1 cellular context compared by ENCODE assay signal in genomic region chr5:143629871-143630658, GRCh38.
TF ChIP-seq lines count a peak whose summit lies in the region.

No MANE protein-coding gene starts in this region.

TF ChIP-seq in A549, 52 proteins besides CTCF, POLR2A, EP300 and RAD21 (continued from another document):
- TF ChIP-seq USF2 (IDR thresholded peaks at IDR 0.05) (no peak), SREBF2 (IDR thresholded peaks at IDR 0.05) (no peak), RNF2 (IDR thresholded peaks at IDR 0.05; ENCODE audit: borderline replicate concordance, low read depth) (no peak), RFX5 (IDR thresholded peaks at IDR 0.05) (no peak), KDM5A (IDR thresholded peaks at IDR 0.05) (no peak), MYC (IDR thresholded peaks at IDR 0.05; ENCODE audit: borderline replicate concordance, low read length) (no peak), TFCP2L1 (CRISPR knock-in tag; IDR thresholded peaks at IDR 0.05) (no peak), CBX2 (IDR thresholded peaks at IDR 0.05; ENCODE audit: borderline replicate concordance, low read depth) (no peak), MAZ (IDR thresholded peaks at IDR 0.05; ENCODE audit: borderline replicate concordance, low read depth, low read length) (no peak), JUNB (IDR thresholded peaks at IDR 0.05) (peak; percentile 37; the same call in 1 of the 2 replicates), MAX (IDR thresholded peaks at IDR 0.05) (no peak), HOXA7 (CRISPR knock-in tag; IDR thresholded peaks at IDR 0.05) (no peak), FOXS1 (CRISPR knock-in tag; IDR thresholded peaks at IDR 0.05) (peak; percentile 7; the same call in 1 of the 2 replicates), BHLHE40 (IDR thresholded peaks at IDR 0.05; ENCODE audit: low read depth, low read length) (no peak), HMGXB4 (CRISPR knock-in tag; IDR thresholded peaks at IDR 0.05; ENCODE audit: borderline replicate concordance) (no peak)
TF ChIP-seq in A549: peak in this region for 3.
